In genomic region chr17:45894022-45894784, GRCh38 we compare ENCODE assay signal across 8 cellular contexts. TPM values are rescaled to one million over a fixed set of nuclear protein-coding genes. Genes with fewer than 3 reads are reported as not detected.
DNase-seq lines count a peak whose midpoint lies in the region; ATAC-seq, FAIRE-seq and TF ChIP-seq lines count a peak whose summit lies in the region.

TSS of gene MAPT (plus strand) at chr17:45894554. CDS start at chr17:45962338, 67,784 bp downstream.

- no peaks in the 10 kb centered on the region for H3K36me3 Mint-ChIP-seq in T-helper 2 cell treated with Interferon-gamma antibody and Interleukin-4, amounts not matched to agents 5 μg/mL and 100 μg/mL, for 36 hours (ENCODE audit: low read depth)
- H3K36me3 Mint-ChIP-seq in astrocyte (ENCODE audit: low read depth, unreplicated experiment) = no peaks in the 10 kb centered on the region

- H3K4me1 ChIP-seq in astrocyte (ENCODE audit: insufficient read depth, low read length) (no peaks in the 10 kb centered on the region), right cardiac atrium (ENCODE audit: control insufficient read depth, insufficient read depth, low read length) (no peaks in the 10 kb centered on the region), prostate gland (replicated peaks) (no peaks in the 10 kb centered on the region), upper lobe of right lung (peaks cover 15% of the 10 kb centered on the region)

- H3K9me3 Mint-ChIP-seq in T-helper 2 cell treated with Interferon-gamma antibody and Interleukin-4, amounts not matched to agents 5 μg/mL and 100 μg/mL, for 36 hours = no peaks in the 10 kb centered on the region
- H3K9me3 Mint-ChIP-seq in astrocyte (ENCODE audit: unreplicated experiment) = no peaks in the 10 kb centered on the region

- TF ChIP-seq CTCF in HFF-Myc (IDR thresholded peaks at IDR 0.05; ENCODE audit: low read depth, low read length, missing control alignments) (peak; percentile 75), astrocyte (IDR thresholded peaks at IDR 0.05; ENCODE audit: insufficient read depth, low read depth, low read length) (peak; percentile 60), prostate gland (IDR thresholded peaks at IDR 0.05) (peak; percentile 93 to 99 (median 96)), upper lobe of right lung (IDR thresholded peaks at IDR 0.05) (peak; percentile 90)

- peaks cover 35% of the 10 kb centered on the region for H3K27me3 ChIP-seq in astrocyte (ENCODE audit: insufficient read depth, low read length)
- no peaks in the 10 kb centered on the region for H3K27me3 ChIP-seq in right cardiac atrium (ENCODE audit: control insufficient read depth, insufficient read depth)
- H3K27me3 ChIP-seq in prostate gland (replicated peaks; ENCODE audit: insufficient read depth) = peaks cover 14% of the 10 kb centered on the region
- peaks cover 47% of the 10 kb centered on the region for H3K27me3 ChIP-seq in upper lobe of right lung

- FAIRE-seq in astrocyte (lab: Jason Lieb, UNC) = no peak

- no peaks in the 10 kb centered on the region for H4K20me1 ChIP-seq in astrocyte (ENCODE audit: insufficient read depth, low read length)

- H3K4me2 ChIP-seq in astrocyte (ENCODE audit: low read length) = peak within 1 kb of the TSS; percentile 98

- H2AFZ ChIP-seq in astrocyte (ENCODE audit: low read depth, low read length) = peak within 1 kb of the TSS; percentile 96

- peak within 1 kb of the TSS; percentile 36 for H3K27ac Mint-ChIP-seq in T-helper 2 cell treated with Interferon-gamma antibody and Interleukin-4, amounts not matched to agents 5 μg/mL and 100 μg/mL, for 36 hours
- H3K27ac Mint-ChIP-seq in astrocyte (ENCODE audit: unreplicated experiment) = no peak within 1 kb of the TSS

- peak within 1 kb of the TSS; percentile 50 for H3K4me3 ChIP-seq in HFF-Myc (replicated peaks; ENCODE audit: low read depth, low read length)
- peak within 1 kb of the TSS; percentile 71 for H3K4me3 ChIP-seq in astrocyte (ENCODE audit: insufficient read depth, low read depth, low read length)
- H3K4me3 ChIP-seq in right cardiac atrium (ENCODE audit: low read length) = peak within 1 kb of the TSS; percentile 52
- H3K4me3 ChIP-seq in prostate gland = peak within 1 kb of the TSS; percentile 68 to 73
- H3K4me3 ChIP-seq in upper lobe of right lung = peak within 1 kb of the TSS; percentile 74

- H3K36me3 ChIP-seq in astrocyte (ENCODE audit: insufficient read depth, low read length) (no peaks in the 10 kb centered on the region), prostate gland (no peaks in the 10 kb centered on the region), upper lobe of right lung (no peaks in the 10 kb centered on the region)

- H3K27me3 Mint-ChIP-seq in T-helper 2 cell treated with Interferon-gamma antibody and Interleukin-4, amounts not matched to agents 5 μg/mL and 100 μg/mL, for 36 hours (ENCODE audit: low read depth) = peaks cover 65% of the 10 kb centered on the region
- H3K27me3 Mint-ChIP-seq in astrocyte (ENCODE audit: low read depth, unreplicated experiment) = peaks cover 47% of the 10 kb centered on the region

- H3K27ac ChIP-seq in astrocyte (ENCODE audit: low read depth, low read length) (no peak within 1 kb of the TSS), right cardiac atrium (ENCODE audit: low read length) (peak within 1 kb of the TSS; percentile 53), prostate gland (peak within 1 kb of the TSS; percentile 62), upper lobe of right lung (peak within 1 kb of the TSS; percentile 68)

- H3K9me3 ChIP-seq in astrocyte (ENCODE audit: insufficient read depth, low read depth, low read length) (no peaks in the 10 kb centered on the region), right cardiac atrium (ENCODE audit: control insufficient read depth, low read length) (no peaks in the 10 kb centered on the region), prostate gland (no peaks in the 10 kb centered on the region), upper lobe of right lung (no peaks in the 10 kb centered on the region)

- intact Hi-C loops in right cardiac atrium (cut with DNase I) (loop anchor here in 1 of 4 donors (10.0 kb wide), 1 partner anchor 51 kb away; no protein-coding TSS in a partner anchor), prostate gland (cut with DNase I) (loop anchor here (2.0 kb wide), 1 partner anchor 47 kb away; no protein-coding TSS in a partner anchor), upper lobe of right lung (cut with DNase I) (no loop called here)

- TF ChIP-seq POLR2A in prostate gland (IDR thresholded peaks at IDR 0.05) = peak; percentile 28

- DNase-seq in DMS153 (lab: John Stamatoyannopoulos, UW) (peak; percentile 90), HFF-Myc (ENCODE audit: extremely low read depth, low read depth) (peak; percentile 65), NCI-H146 (lab: John Stamatoyannopoulos, UW) (peak; percentile 94), astrocyte (ENCODE audit: low read depth) (peak; percentile 79), right cardiac atrium (peak; percentile 92 to 97 (median 96)), prostate gland (ENCODE audit: low spot score) (peak; percentile 87), upper lobe of right lung (peak; percentile 96)
- DNase-seq in T-helper 2 cell treated with Interferon-gamma antibody and Interleukin-4, amounts not matched to agents 5 μg/mL and 100 μg/mL, for 36 hours (ENCODE audit: low spot score) = peak; percentile 87

- WGBS in right cardiac atrium = 1% methylated on average over 96 of the region's 97 CpGs
- 2% methylated on average over 97 of the region's 97 CpGs for WGBS in prostate gland

- peak within 1 kb of the TSS; percentile 77 for H3K4me3 Mint-ChIP-seq in T-helper 2 cell treated with Interferon-gamma antibody and Interleukin-4, amounts not matched to agents 5 μg/mL and 100 μg/mL, for 36 hours
- H3K4me3 Mint-ChIP-seq in astrocyte (ENCODE audit: unreplicated experiment) = peak within 1 kb of the TSS; percentile 85

- H3K4me1 Mint-ChIP-seq in T-helper 2 cell treated with Interferon-gamma antibody and Interleukin-4, amounts not matched to agents 5 μg/mL and 100 μg/mL, for 36 hours (ENCODE audit: low read depth) = peaks cover 5% of the 10 kb centered on the region
- H3K4me1 Mint-ChIP-seq in astrocyte (ENCODE audit: low read depth, unreplicated experiment) = no peaks in the 10 kb centered on the region

- ATAC-seq in right cardiac atrium (peak; percentile 97 to 98), upper lobe of right lung (peak; percentile 99)

- H3K79me2 ChIP-seq in astrocyte (ENCODE audit: insufficient read depth, low read length) = no peaks in the 10 kb centered on the region

- peak within 1 kb of the TSS; percentile 61 for H3K9ac ChIP-seq in astrocyte (ENCODE audit: low read length)

RNA-seq across cellular contexts. Expression of gene MAPT, which starts in this region (rescaled TPM):
- total RNA-seq in astrocyte (2.1 and 2.2 TPM in 2 replicates), right cardiac atrium (10 to 100 TPM in 2 of 4 donors, 1 to 10 TPM in 2; 6.9 to 15.1 (median 10.8) TPM), prostate gland (10 to 100 TPM; 11.7 to 14.7 TPM), upper lobe of right lung (5.1 TPM)
- polyA plus RNA-seq in right cardiac atrium = 7.7 TPM
